29 cellular contexts compared by ENCODE assay signal in genomic region chr6:73742433-73742832, GRCh38.
"Had no signal": no experiment of that assay in that cellular context is flagged by ENCODE, and none has a peak within 500 bp of the region (broad histone marks: within the 10 kb centered on the region; RNA-seq: fewer than 3 reads in every experiment).

No MANE protein-coding gene starts in this region.

- DNase-seq: activated CD4-positive, alpha-beta T cell treated with anti-CD3 and anti-CD28 coated beads for 36 hours; activated CD4-positive, alpha-beta T cell treated with anti-CD3 and anti-CD28 coated beads, Interleukin-2, amount 10 ng/mL, durations not matched to agents 7 days and 5 days; activated CD4-positive, alpha-beta T cell treated with anti-CD3 and anti-CD28 coated beads, Interleukin-2, amount 50 U/mL, for 48 hours; activated CD8-positive, alpha-beta T cell treated with anti-CD3 and anti-CD28 coated beads, Interleukin-2, amount 10 ng/mL, durations not matched to agents 7 days and 5 days; activated gamma-delta T cell; activated naive CD4-positive, alpha-beta T cell treated with Interleukin-2 at 50 U/mL for 16 hours; activated naive CD8-positive, alpha-beta T cell treated with anti-CD3 and anti-CD28 coated beads, Interleukin-2, amount 10 ng/mL, durations not matched to agents 7 days and 5 days; activated T-cell treated with anti-CD3 and anti-CD28 coated beads, Interleukin-2, amount 50 U/mL, for 24 hours; amygdala; MM.1S; NCI-H1048; NCI-H1417; NCI-H146; NCI-H1930; NCI-H2081 treated with DMSO at 0.1 percent for 48 hours; NCI-H226; NCI-H524; PC-3; Peyer's patch; RPMI8226; SHP77 treated with DMSO at 0.1 percent for 48 hours; SK-N-SH; T-helper 1 cell; T-helper 2 cell; T-helper 9 cell had no signal

- H3K27me3 ChIP-seq: ascending aorta, Peyer's patch, SJSA1 had no signal

- H3K27ac ChIP-seq: ascending aorta, cardiac muscle cell, KMS-11, Peyer's patch, SJSA1 had no signal

- H3K4me1 ChIP-seq: ascending aorta, Peyer's patch had no signal

- H3K9me3 ChIP-seq: ascending aorta, Peyer's patch, SJSA1, SK-N-SH had no signal

- H3K4me3 ChIP-seq: ascending aorta, cardiac muscle cell, Peyer's patch, SJSA1 had no signal

- H3K36me3 ChIP-seq: ascending aorta, cardiac muscle cell, Peyer's patch had no signal
